Comparison of ENCODE assay signal across 26 cellular contexts in the genomic region with DNA sequence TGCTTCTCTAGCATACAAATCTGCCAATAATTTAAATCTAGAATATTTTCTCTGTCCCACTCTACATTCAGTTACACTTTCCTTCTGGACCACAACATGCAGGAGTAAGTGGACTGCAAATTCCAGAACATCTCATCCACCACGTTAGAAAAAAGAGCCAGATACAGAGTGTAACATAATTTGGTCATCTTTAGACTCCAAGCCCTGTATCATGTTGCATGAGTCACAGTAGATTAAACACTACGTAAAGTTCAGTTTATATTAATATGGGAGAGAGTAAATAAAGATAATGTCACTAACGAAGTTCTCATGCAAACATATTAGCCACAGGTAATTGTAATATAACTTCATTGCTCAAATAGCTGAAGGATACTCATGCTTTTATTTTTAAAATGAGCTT.
"Had no signal": no experiment of that assay in that cellular context is flagged by ENCODE, and none has a peak within 500 bp of the region (broad histone marks: within the 10 kb centered on the region; RNA-seq: fewer than 3 reads in every experiment).

No MANE protein-coding gene starts in this region.

- H3K4me2 ChIP-seq: hepatocyte, neural progenitor cell, smooth muscle cell had no signal

- DNase-seq: islet precursor cell; left ventricle myocardium inferior; mesendoderm; naive B cell; natural killer cell; nephron progenitor cell; occipital lobe; ovary; right lobe of liver; stimulated activated CD4-positive, alpha-beta T cell treated with anti-CD3 and anti-CD28 coated beads, Interleukin-1b, Interleukin-23, amount 100 ng/mL, for 48 hours; stimulated activated CD4-positive, alpha-beta T cell treated with anti-CD3 and anti-CD28 coated beads, Interleukin-2, amount 100 ng/mL, for 48 hours; stimulated activated CD4-positive, alpha-beta T cell treated with anti-CD3 and anti-CD28 coated beads, Interleukin-4, amount 100 ng/mL, for 4 hours; stimulated activated CD8-positive, alpha-beta memory T cell treated with anti-CD3 and anti-CD28 coated beads, Interleukin-4, amount 100 ng/mL, for 48 hours; stimulated activated naive CD4-positive, alpha-beta T cell treated with Interleukin-2 at 50 U/mL for 16 hours; stimulated activated naive CD8-positive, alpha-beta T cell treated with anti-CD3 and anti-CD28 coated beads, Interleukin-15, amount 100 ng/mL, for 72 hours; testis; thyroid gland; transverse colon had no signal

- H3K4me3 ChIP-seq: hepatocyte, left ventricle myocardium inferior, lung, neural progenitor cell, ovary, right atrium auricular region, right lobe of liver, smooth muscle cell, testis, thyroid gland, transverse colon, upper lobe of left lung had no signal

- ATAC-seq: natural killer cell; right lobe of liver; stimulated activated memory B cell treated with anti-CD40 and anti-IgM and Interleukin-4, amounts not matched to agents 10 μg/mL and 1 μg/mL and 100 μg/mL, for 72 hours; stimulated activated naive CD8-positive, alpha-beta T cell treated with anti-CD3 and anti-CD28 coated beads, Interleukin-15, amount 100 ng/mL, for 72 hours had no signal

- H3K4me1 ChIP-seq: left ventricle myocardium inferior, neural progenitor cell, right atrium auricular region, right lobe of liver, testis, thyroid gland, transverse colon, upper lobe of left lung had no signal

- H3K27ac ChIP-seq: hepatocyte, left ventricle myocardium inferior, neural progenitor cell, neutrophil, ovary, right atrium auricular region, right lobe of liver, testis, thyroid gland, transverse colon, upper lobe of left lung had no signal

- H3K36me3 ChIP-seq: left ventricle myocardium inferior, neural progenitor cell, neutrophil, ovary, right atrium auricular region, right lobe of liver, thyroid gland, transverse colon, upper lobe of left lung had no signal

- H3K27me3 ChIP-seq: hepatocyte, neural progenitor cell, neutrophil, ovary, right atrium auricular region, right lobe of liver, testis, thyroid gland, transverse colon, upper lobe of left lung had no signal

- H3K79me2 ChIP-seq: hepatocyte had no signal

- H2AFZ ChIP-seq: hepatocyte, neural progenitor cell had no signal

- H3K9ac ChIP-seq: neural progenitor cell had no signal

- H3K9me3 ChIP-seq: left ventricle myocardium inferior, neutrophil, ovary, right atrium auricular region, right lobe of liver, testis, thyroid gland, transverse colon, upper lobe of left lung had no signal
